Comparison of ENCODE assay signal across 8 cellular contexts in the genomic region with DNA sequence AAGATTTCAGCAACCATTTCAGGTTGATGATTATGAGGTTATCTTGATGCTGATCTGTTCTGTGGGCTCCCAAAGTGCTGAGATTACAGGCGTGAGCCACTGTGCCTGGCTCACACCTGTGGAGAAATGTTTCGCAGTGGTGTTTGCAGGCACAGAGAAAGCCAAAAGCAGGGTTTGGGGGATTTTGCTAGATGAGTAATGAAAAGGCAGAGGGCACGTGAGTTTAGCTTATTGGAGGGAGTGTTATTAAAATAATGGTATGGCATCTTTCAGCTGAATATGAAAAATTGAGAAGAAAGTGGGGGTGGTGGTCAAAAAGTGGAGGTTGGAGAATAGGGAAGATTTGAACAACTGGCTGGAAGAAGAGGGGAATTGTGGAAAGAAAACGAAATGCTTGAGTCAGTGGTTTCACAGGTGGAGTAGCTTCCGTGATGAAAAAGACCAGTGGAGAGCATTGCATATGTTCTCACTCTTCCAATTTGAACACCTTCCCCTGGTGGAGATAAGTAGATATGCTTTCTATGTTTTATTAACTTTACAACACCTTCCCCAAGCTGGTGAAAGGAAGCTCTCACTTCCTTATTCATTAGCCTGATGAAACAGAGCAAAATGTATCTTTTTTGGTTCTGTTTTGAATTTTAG. TPM values are rescaled to one million over a fixed set of nuclear protein-coding genes. Genes with fewer than 3 reads are reported as not detected.
DNase-seq lines count a peak whose midpoint lies in the region; ATAC-seq, FAIRE-seq and TF ChIP-seq lines count a peak whose summit lies in the region.

No MANE protein-coding gene starts in this region.

- no peak overlapping the region for H3K4me3 Mint-ChIP-seq in astrocyte (ENCODE audit: unreplicated experiment)

- no peaks in the 10 kb centered on the region for H4K20me1 ChIP-seq in Karpas-422 (ENCODE audit: insufficient read depth, low read depth, low read length)
- H4K20me1 ChIP-seq in astrocyte (ENCODE audit: insufficient read depth, low read length): peaks cover 6% of the 10 kb centered on the region

- no peaks in the 10 kb centered on the region for H3K27me3 ChIP-seq in Karpas-422 (ENCODE audit: low read length)
- H3K27me3 ChIP-seq in astrocyte (ENCODE audit: insufficient read depth, low read length): no peaks in the 10 kb centered on the region
- H3K27me3 ChIP-seq in upper lobe of right lung: no peaks in the 10 kb centered on the region

- H3K9me2 ChIP-seq in Karpas-422 (replicated peaks; ENCODE audit: insufficient read depth, low read length): no peaks in the 10 kb centered on the region

- peak overlapping the region; percentile 68 for H3K4me3 ChIP-seq in Karpas-422 (ENCODE audit: low read length)
- no peak overlapping the region for H3K4me3 ChIP-seq in astrocyte (ENCODE audit: insufficient read depth, low read depth, low read length)
- no peak overlapping the region for H3K4me3 ChIP-seq in upper lobe of right lung

- H2AFZ ChIP-seq in Karpas-422 (ENCODE audit: low read length) (peak overlapping the region; percentile 67; the same call in 1 of the 2 replicates), astrocyte (ENCODE audit: low read depth, low read length) (no peak overlapping the region)

- H3K4me2 ChIP-seq in Karpas-422 (ENCODE audit: low read depth, low read length, poor library complexity, severe bottlenecking): peak overlapping the region; percentile 71
- H3K4me2 ChIP-seq in astrocyte (ENCODE audit: low read length): no peak overlapping the region

- ATAC-seq in GM21447 (IDR thresholded peaks at IDR 0.05; ENCODE audit: unreplicated experiment) (peak; percentile 42), upper lobe of right lung (no peak)

- FAIRE-seq in astrocyte (lab: Jason Lieb, UNC): no peak

- intact Hi-C loops in upper lobe of right lung (cut with DNase I): loop anchor here (10.0 kb wide), 1 partner anchor 72 kb away; no protein-coding TSS in a partner anchor

- no peaks in the 10 kb centered on the region for H3K36me3 Mint-ChIP-seq in astrocyte (ENCODE audit: low read depth, unreplicated experiment)

- H3K27ac Mint-ChIP-seq in astrocyte (ENCODE audit: unreplicated experiment): no peak overlapping the region

- peaks cover 2% of the 10 kb centered on the region for H3K27me3 Mint-ChIP-seq in astrocyte (ENCODE audit: low read depth, unreplicated experiment)

- peaks cover 9% of the 10 kb centered on the region for H3K4me1 Mint-ChIP-seq in astrocyte (ENCODE audit: low read depth, unreplicated experiment)

- H3K27ac ChIP-seq in Karpas-422 (ENCODE audit: low read length): peak overlapping the region; percentile 72
- H3K27ac ChIP-seq in astrocyte (ENCODE audit: low read depth, low read length): no peak overlapping the region
- no peak overlapping the region for H3K27ac ChIP-seq in upper lobe of right lung

- peak; percentile 79 for DNase-seq in Karpas-422
- DNase-seq in astrocyte (ENCODE audit: low read depth): no peak
- no peak for DNase-seq in upper lobe of right lung
- DNase-seq in NCI-H1092 (lab: John Stamatoyannopoulos, UW): no peak
- no peak for DNase-seq in DMS114 treated with DMSO at 0.1 percent for 48 hours (lab: John Stamatoyannopoulos, UW; ENCODE audit: unreplicated experiment)
- no peak for DNase-seq in C1 segment of cervical spinal cord (lab: John Stamatoyannopoulos, UW)

- H3K9ac ChIP-seq in Karpas-422 (ENCODE audit: low read length) (peak overlapping the region; percentile 61; the same call in 1 of the 2 replicates), astrocyte (ENCODE audit: low read length) (peak overlapping the region; percentile 76)

- peaks cover 25% of the 10 kb centered on the region for H3K4me1 ChIP-seq in Karpas-422 (ENCODE audit: low read length)
- peaks cover 13% of the 10 kb centered on the region for H3K4me1 ChIP-seq in astrocyte (ENCODE audit: insufficient read depth, low read length)
- no peaks in the 10 kb centered on the region for H3K4me1 ChIP-seq in upper lobe of right lung

- TF ChIP-seq CTCF in GM12873 (IDR thresholded peaks at IDR 0.05; ENCODE audit: insufficient read depth, low read depth, low read length, missing control alignments): peak; percentile 52
- TF ChIP-seq CTCF in astrocyte (IDR thresholded peaks at IDR 0.05; ENCODE audit: insufficient read depth, low read depth, low read length): no peak
- TF ChIP-seq CTCF in upper lobe of right lung (IDR thresholded peaks at IDR 0.05): no peak

- no peaks in the 10 kb centered on the region for H3K9me3 ChIP-seq in Karpas-422 (ENCODE audit: low read length)
- H3K9me3 ChIP-seq in astrocyte (ENCODE audit: insufficient read depth, low read depth, low read length): no peaks in the 10 kb centered on the region
- H3K9me3 ChIP-seq in upper lobe of right lung: no peaks in the 10 kb centered on the region

- H3K9me3 Mint-ChIP-seq in astrocyte (ENCODE audit: unreplicated experiment): no peaks in the 10 kb centered on the region

- H3K36me3 ChIP-seq in Karpas-422 (ENCODE audit: insufficient read depth, low read length) (no peaks in the 10 kb centered on the region), astrocyte (ENCODE audit: insufficient read depth, low read length) (no peaks in the 10 kb centered on the region), upper lobe of right lung (no peaks in the 10 kb centered on the region)

- no peaks in the 10 kb centered on the region for H3K79me2 ChIP-seq in Karpas-422 (ENCODE audit: low read length)
- H3K79me2 ChIP-seq in astrocyte (ENCODE audit: insufficient read depth, low read length): no peaks in the 10 kb centered on the region

RNA-seq across cellular contexts. Expression of a gene that starts 1.1 kb away (rescaled TPM):
- total RNA-seq in Karpas-422 (2014; rRNA removed; shearing (Covaris generic); ENCODE audit: low replicate concordance): 1.6 and 2.5 TPM in 2 replicates
- total RNA-seq in astrocyte (13.8 and 15.4 TPM in 2 replicates), upper lobe of right lung (7.5 TPM)

RNA-seq across cellular contexts. Expression of a gene that starts 27.2 kb away (rescaled TPM):
- total RNA-seq in Karpas-422 (2014; rRNA removed; shearing (Covaris generic); ENCODE audit: low replicate concordance): 1.6 and 2.9 TPM in 2 replicates
- total RNA-seq in astrocyte: 4.6 and 5.5 TPM in 2 replicates
- 5.9 TPM for total RNA-seq in upper lobe of right lung
